ENCODE assay signal across 8 cellular contexts in genomic region chr16:11136600-11136999, GRCh38.
DNase-seq lines count a peak whose midpoint lies in the region; ATAC-seq and TF ChIP-seq lines count a peak whose summit lies in the region.

No MANE protein-coding gene starts in this region.

- H3K27me3 ChIP-seq in Panc1 (ENCODE audit: control insufficient read depth, insufficient read depth, low read length) (no peaks in the 10 kb centered on the region), subcutaneous abdominal adipose tissue (ENCODE audit: control insufficient read depth in 5 of 5, insufficient read depth in 4 of 5, low read length in 5 of 5) (no peaks in the 10 kb centered on the region)

- DNase-seq in NCI-H748 (lab: John Stamatoyannopoulos, UW; ENCODE audit: unreplicated experiment) (peak; percentile 48), NCI-H748 treated with DMSO at 0.1 percent for 48 hours (lab: John Stamatoyannopoulos, UW) (no peak), Panc1 (ENCODE audit: low read depth, low spot score) (no peak), fibroblast of gingiva (ENCODE audit: low read depth) (peak; percentile 73), NCI-H526 (lab: John Stamatoyannopoulos, UW) (no peak)

- no TSS peak for BruUV-seq in Panc1 (replicated peaks; lab: Mats Ljungman, UMichigan)

- POLR2A ChIA-PET in Panc1 (lab: Charles Lee) = interaction anchor here (0.6 kb wide), 1 partner anchor 124 kb away, joined by 13 read pairs; no protein-coding TSS in a partner anchor

- H3K36me3 ChIP-seq in Panc1 (ENCODE audit: control insufficient read depth, insufficient read depth, low read length) (no peaks in the 10 kb centered on the region), subcutaneous abdominal adipose tissue (ENCODE audit: control insufficient read depth in 5 of 5, insufficient read depth in 5 of 5, low read length in 5 of 5) (peaks cover 0 to 5% (median 0%) of the 10 kb centered on the region in 5 donors)

- H3K4me3 ChIP-seq in Panc1 (ENCODE audit: low read depth in 2 of 2, low read length in 2 of 2) (no peak overlapping the region), subcutaneous abdominal adipose tissue (ENCODE audit: low read depth in 1 of 5, low read length in 5 of 5) (no peak overlapping the region)

- TF ChIP-seq CTCF in Panc1 (IDR thresholded peaks at IDR 0.05) = no peak

- no peak overlapping the region for H3K9ac ChIP-seq in subcutaneous abdominal adipose tissue (ENCODE audit: low read length in 5 of 5)

- H3K4me1 ChIP-seq in Panc1 (ENCODE audit: control insufficient read depth, insufficient read depth, low read length) (peaks cover 35% of the 10 kb centered on the region), subcutaneous abdominal adipose tissue (ENCODE audit: control insufficient read depth in 5 of 5, insufficient read depth in 5 of 5, low read length in 5 of 5) (peaks cover 7 to 72% (median 61%) of the 10 kb centered on the region in 5 donors)

- peak; percentile 57 for ATAC-seq in Panc1
- no peak for ATAC-seq in GM18511 (IDR thresholded peaks at IDR 0.05; ENCODE audit: unreplicated experiment)
- ATAC-seq in HG02970 (IDR thresholded peaks at IDR 0.05; ENCODE audit: low FRiP score, unreplicated experiment) = no peak

- no peak overlapping the region; the same call in 1 of the 2 replicates for H3K27ac ChIP-seq in Panc1 (ENCODE audit: low read length)
- H3K27ac ChIP-seq in subcutaneous abdominal adipose tissue (ENCODE audit: low read depth, low read length) = peak overlapping the region; percentile 83

- H3K9me3 ChIP-seq in Panc1 (ENCODE audit: control insufficient read depth, insufficient read depth, low read depth, low read length) = no peaks in the 10 kb centered on the region
- no peaks in the 10 kb centered on the region for H3K9me3 ChIP-seq in subcutaneous abdominal adipose tissue (ENCODE audit: control insufficient read depth in 5 of 5, low read length in 5 of 5)

- in situ Hi-C loops in Panc1 (cut with HindIII; ENCODE audit: low pct_unique_long_range_greater_than_20kb, low sequenced_read_pairs) = no loop called here

- intact Hi-C loops in Panc1 (cut with micrococcal nuclease; ENCODE audit: unreplicated experiment) = no loop called here

- CTCF ChIA-PET in Panc1 (lab: Charles Lee) = no interaction called here

Comparison
In these comparisons a context has a peak if more than half of its experiments do, and no peak if none do; other contexts are left out.
1. DNase-seq: peak in NCI-H748 (single experiment) and fibroblast of gingiva (single experiment); none in NCI-H748 treated with DMSO at 0.1 percent for 48 hours (single experiment), Panc1 (single experiment) and NCI-H526 (0 of 2).